Comparison of ENCODE assay signal across 6 cellular contexts in the genomic region with DNA sequence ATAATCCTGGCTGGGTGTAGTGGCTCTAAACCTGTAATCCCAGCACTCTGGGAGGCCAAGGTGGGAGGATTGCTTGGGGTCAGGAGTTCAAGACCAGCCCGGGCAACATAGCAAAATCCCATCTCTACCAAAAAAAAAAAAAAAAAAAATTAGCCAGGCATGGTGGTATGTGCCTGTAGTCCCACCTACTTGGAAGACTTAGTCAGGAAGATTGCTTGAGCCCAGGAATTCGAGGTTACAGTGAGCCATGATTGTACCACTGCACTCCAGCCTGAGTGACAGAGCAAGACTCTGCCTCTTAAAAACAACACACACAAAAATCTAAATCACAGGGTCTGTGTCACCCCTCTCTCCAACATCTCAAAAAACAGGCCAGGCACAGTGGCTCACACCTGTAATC.
A peak's percentile ranks its signal among the peaks of the same experiment; 100 is the strongest.
DNase-seq lines count a peak whose midpoint lies in the region; ATAC-seq, FAIRE-seq and TF ChIP-seq lines count a peak whose summit lies in the region.
"Not testable (repeated sequence)": the region's sequence is repeated elsewhere in the genome, so short reads cannot be mapped to it uniquely, and the experiment has no call there.

No MANE protein-coding gene starts in this region.

- not testable (repeated sequence) for TF ChIP-seq CTCF in AG10803 (conservative IDR thresholded peaks at IDR 0.05; ENCODE audit: low read length); IMR-90 (conservative IDR thresholded peaks at IDR 0.05; ENCODE audit: low read depth, low read length); left ventricle myocardium inferior (IDR thresholded peaks at IDR 0.05; ENCODE audit: borderline replicate concordance); osteoblast (IDR thresholded peaks at IDR 0.05; ENCODE audit: extremely low read depth, low read depth, low read length)

- H3K36me3 ChIP-seq in IMR-90 (ENCODE audit: control insufficient read depth, insufficient read depth, low read length); left ventricle myocardium inferior; osteoblast (ENCODE audit: insufficient read depth, low read length): not testable (repeated sequence)

- not testable (repeated sequence) for H3K4me2 ChIP-seq in IMR-90 (ENCODE audit: low read depth, low read length); osteoblast (ENCODE audit: insufficient read depth, low read length)

- H3K9me1 ChIP-seq in IMR-90 (ENCODE audit: insufficient read depth, low read length): not testable (repeated sequence)

- in situ Hi-C loops in IMR-90 (cut with MboI; ENCODE audit: low sequenced_read_pairs): loop anchor here (10.0 kb wide), 1 partner anchor 217 kb away; no protein-coding TSS in a partner anchor

- H3K4me1 ChIP-seq in IMR-90 (ENCODE audit: control insufficient read depth, insufficient read depth, low read length) (peaks cover 13% of the 10 kb centered on the region), left ventricle myocardium inferior (peaks cover 69% of the 10 kb centered on the region), osteoblast (ENCODE audit: insufficient read depth, low read length) (peaks cover 30% of the 10 kb centered on the region)

- H4K20me1 ChIP-seq in IMR-90 (ENCODE audit: insufficient read depth, low read length); osteoblast (ENCODE audit: insufficient read depth, low read length): not testable (repeated sequence)

- H4K8ac ChIP-seq in IMR-90 (ENCODE audit: low read depth in 2 of 2, low read length in 2 of 2): not testable (repeated sequence)

- not testable (repeated sequence) for H2BK15ac ChIP-seq in IMR-90 (ENCODE audit: low read depth, low read length)

- WGBS in IMR-90 (ENCODE audit: extremely low coverage in 2 of 2, insufficient read length in 1 of 2), 2 experiments: 29% methylated on average over 1 of the region's 2 CpGs; no CpG with 5 or more reads in 1 of the 2 experiments

- H3K4ac ChIP-seq in IMR-90 (ENCODE audit: low read depth, low read length): not testable (repeated sequence)

- ATAC-seq in IMR-90 (ENCODE audit: low read depth): not testable (repeated sequence)

- H3K9ac ChIP-seq in IMR-90 (ENCODE audit: low read depth, low read length): not testable (repeated sequence)

- TF ChIP-seq POLR2A in IMR-90 (IDR thresholded peaks at IDR 0.05; ENCODE audit: low read depth, low read length): not testable (repeated sequence)

- not testable (repeated sequence) for H3K23ac ChIP-seq in IMR-90 (ENCODE audit: low read depth, low read length)

- H2AK5ac ChIP-seq in IMR-90 (ENCODE audit: low read depth, low read length): not testable (repeated sequence)

- not testable (repeated sequence) for H3K9me3 ChIP-seq in IMR-90 (ENCODE audit: control insufficient read depth, insufficient read depth, low read length); left ventricle myocardium inferior (replicated peaks); osteoblast (ENCODE audit: low read depth, low read length)

- not testable (repeated sequence) for H3K27ac ChIP-seq in IMR-90 (ENCODE audit: insufficient read depth, low read length)
- H3K27ac ChIP-seq in left ventricle myocardium inferior (replicated peaks): peak overlapping the region; percentile 92
- H3K27ac ChIP-seq in osteoblast (ENCODE audit: low read depth, low read length): peak overlapping the region; percentile 37

- not testable (repeated sequence) for H2AFZ ChIP-seq in IMR-90 (replicated peaks; ENCODE audit: low read length, poor library complexity); osteoblast (ENCODE audit: low read length)

- not testable (repeated sequence) for H3K4me3 ChIP-seq in AG10803 (ENCODE audit: low read length); IMR-90 (ENCODE audit: insufficient read depth, low read depth, low read length); left ventricle myocardium inferior; osteoblast (ENCODE audit: insufficient read depth, low read length)

- POLR2A ChIA-PET in IMR-90 (lab: Charles Lee; ENCODE audit: unreplicated experiment): not testable (repeated sequence)

- H2BK20ac ChIP-seq in IMR-90 (ENCODE audit: low read depth, low read length): not testable (repeated sequence)

- not testable (repeated sequence) for H2BK120ac ChIP-seq in IMR-90 (ENCODE audit: low read depth, low read length)

- intact Hi-C loops in IMR-90 (cut with micrococcal nuclease); left ventricle myocardium inferior (cut with micrococcal nuclease): not testable (repeated sequence)

- H4K5ac ChIP-seq in IMR-90 (ENCODE audit: low read depth, low read length): not testable (repeated sequence)

- CTCF ChIA-PET in IMR-90 (lab: Yijun Ruan, JAX): not testable (repeated sequence)

- dilution Hi-C loops in IMR-90 (cut with HindIII; ENCODE audit: low sequenced_read_pairs, unreplicated experiment): not testable (repeated sequence)

- DNase-seq in AG10803 (ENCODE audit: low read depth) (peak; percentile 68), RCC 7860 (ENCODE audit: low spot score) (peak; percentile 39), glomerular visceral epithelial cell (ENCODE audit: extremely low spot score) (peak; percentile 47)
- not testable (repeated sequence) for DNase-seq in IMR-90; left ventricle myocardium inferior; osteoblast (ENCODE audit: insufficient read length, low spot score, missing footprints)

- H3K18ac ChIP-seq in IMR-90 (ENCODE audit: low read depth, low read length): peak overlapping the region; percentile 21; the same call in 1 of the 2 replicates

- H3K14ac ChIP-seq in IMR-90 (replicated peaks; ENCODE audit: low read depth, low read length): not testable (repeated sequence)

- H4K91ac ChIP-seq in IMR-90 (ENCODE audit: insufficient read depth, low read depth, low read length): not testable (repeated sequence)

- not testable (repeated sequence) for H3K79me1 ChIP-seq in IMR-90 (ENCODE audit: low read depth in 1 of 2, low read length in 2 of 2)

- not testable (repeated sequence) for TF ChIP-seq RAD21 in IMR-90 (IDR thresholded peaks at IDR 0.05; ENCODE audit: low read length)

- FAIRE-seq in RCC 7860 (lab: Jason Lieb, UNC): not testable (repeated sequence)

- H3K79me2 ChIP-seq in osteoblast (ENCODE audit: insufficient read depth, low read length): not testable (repeated sequence)

- not testable (repeated sequence) for H3K27me3 ChIP-seq in IMR-90 (ENCODE audit: control insufficient read depth, insufficient read depth, low read length); left ventricle myocardium inferior (ENCODE audit: low read depth); osteoblast (ENCODE audit: insufficient read depth, low read length)

- H3K56ac ChIP-seq in IMR-90 (ENCODE audit: extremely low read depth, insufficient read depth, low read length): not testable (repeated sequence)

- H2AK9ac ChIP-seq in IMR-90 (replicated peaks; ENCODE audit: low read depth, low read length, poor library complexity): not testable (repeated sequence)

- BruUV-seq in IMR-90 (replicated peaks; lab: Mats Ljungman, UMichigan): not testable (repeated sequence)

- H2BK5ac ChIP-seq in IMR-90 (ENCODE audit: low read depth, low read length, poor library complexity, severe bottlenecking): not testable (repeated sequence)
